ENCODE assay signal across 1 cellular context in genomic region chr2:3613524-3613905, GRCh38.
TF ChIP-seq lines count a peak whose summit lies in the region.

No MANE protein-coding gene starts in this region.

TF ChIP-seq in IMR-90, 13 proteins besides CTCF, POLR2A, EP300 and RAD21:
- TF ChIP-seq FOS (IDR thresholded peaks at IDR 0.05; ENCODE audit: low read depth, low read length) = no peak
- no peak for TF ChIP-seq RCOR1 (IDR thresholded peaks at IDR 0.05; ENCODE audit: insufficient replicate concordance, low read length)
- no peak for TF ChIP-seq RFX5 (IDR thresholded peaks at IDR 0.05; ENCODE audit: low read depth, low read length)
- no peak for TF ChIP-seq MAZ (IDR thresholded peaks at IDR 0.05; ENCODE audit: borderline replicate concordance, low read depth, low read length)
- no peak for TF ChIP-seq MAFK (IDR thresholded peaks at IDR 0.05; ENCODE audit: low read depth, low read length)
- TF ChIP-seq SMC3 (IDR thresholded peaks at IDR 0.05; ENCODE audit: low read depth, low read length) = no peak
- TF ChIP-seq CHD1 (IDR thresholded peaks at IDR 0.05; ENCODE audit: low read depth, low read length) = no peak
- no peak for TF ChIP-seq ELK1 (IDR thresholded peaks at IDR 0.05; ENCODE audit: borderline replicate concordance, low read depth, low read length)
- no peak for TF ChIP-seq BHLHE40 (IDR thresholded peaks at IDR 0.05; ENCODE audit: low read depth, low read length)
- TF ChIP-seq CEBPB (IDR thresholded peaks at IDR 0.05; ENCODE audit: low read depth, low read length) = no peak
- TF ChIP-seq NFE2L2 (IDR thresholded peaks at IDR 0.05; ENCODE audit: low read depth, low read length) = no peak
- no peak for TF ChIP-seq MXI1 (IDR thresholded peaks at IDR 0.05; ENCODE audit: borderline replicate concordance, low read depth, low read length)
- no peak for TF ChIP-seq USF2 (IDR thresholded peaks at IDR 0.05; ENCODE audit: low read depth, low read length)
